ENCODE assay signal across 13 cellular contexts in genomic region chr1:21926814-21927530, GRCh38. TPM values are rescaled to one million over a fixed set of nuclear protein-coding genes. Genes with fewer than 3 reads are reported as not detected.
DNase-seq lines count a peak whose midpoint lies in the region; ATAC-seq, FAIRE-seq and TF ChIP-seq lines count a peak whose summit lies in the region.
"Had no signal": no experiment of that assay in that cellular context is flagged by ENCODE, and none has a peak within 500 bp of the region (broad histone marks: within the 10 kb centered on the region; RNA-seq: fewer than 3 reads in every experiment).

No MANE protein-coding gene starts in this region.

- H3K9me3 Mint-ChIP-seq in nephron progenitor cell, result no peaks in the 10 kb centered on the region
- H3K9me3 Mint-ChIP-seq: memory B cell had no signal

- in situ Hi-C loops in GM23248 (cut with MboI), result no loop called here

- no peaks in the 10 kb centered on the region for H4K20me1 ChIP-seq in GM23248 (ENCODE audit: insufficient read depth)
- H4K20me1 ChIP-seq in H1 (replicated peaks in 1 of 2; ENCODE audit: control insufficient read depth in 1 of 2, insufficient read depth in 2 of 2, low read length in 2 of 2), result peaks cover 4 to 13% of the 10 kb centered on the region in 2 experiments

- no peak overlapping the region for H2AK5ac ChIP-seq in H1 (ENCODE audit: low read depth, low read length)

- H3K27ac ChIP-seq in GM23248 (peak overlapping the region; percentile 98), H1 (ENCODE audit: low read depth, low read length) (no peak overlapping the region; the same call in 1 of the 2 replicates), subcutaneous abdominal adipose tissue (ENCODE audit: low read depth, low read length) (peak overlapping the region; percentile 95)

- WGBS in GM23248 (ENCODE audit: low coverage in 1 of 2, low lambda C conversion rate in 2 of 2, missing lambda C conversion rate in 2 of 2), 2 experiments, result 1 to 6% methylated on average over 8 to 11 of the region's 11 CpGs
- WGBS in H1 (ENCODE audit: extremely low coverage in 1 of 2, insufficient coverage in 1 of 2, insufficient read length in 1 of 2, insufficient replicate concordance in 2 of 2, low coverage in 1 of 2, low lambda C conversion rate in 2 of 2, missing lambda C conversion rate in 1 of 2), 2 experiments, result 84% methylated on average over 8 of the region's 11 CpGs; no CpG with 5 or more reads in 1 of the 2 experiments

- H2BK15ac ChIP-seq in H1 (ENCODE audit: low read length), result no peak overlapping the region

- H2AFZ ChIP-seq in GM23248, result no peak overlapping the region
- H2AFZ ChIP-seq in H1 (ENCODE audit: low read length), result no peak overlapping the region

- peaks cover 10% of the 10 kb centered on the region for H3K36me3 Mint-ChIP-seq in nephron progenitor cell (ENCODE audit: low read depth)
- H3K36me3 Mint-ChIP-seq: memory B cell had no signal

- POLR2A ChIA-PET in H1 (lab: Charles Lee; ENCODE audit: partially characterized antibody), result interaction anchor here (2.4 kb wide), 1 partner anchor 10 kb away, joined by 6 read pairs; no protein-coding TSS in a partner anchor

- H3K4me2 ChIP-seq in GM23248 (ENCODE audit: unreplicated experiment) (peak overlapping the region; percentile 65), H1 (ENCODE audit: insufficient read depth in 1 of 2, low read depth in 2 of 2, low read length in 2 of 2) (no peak overlapping the region)

- DNase-seq in GM23248 (peak; percentile 89), H1 (ENCODE audit: low read depth in 1 of 2, low spot score in 2 of 2) (no peak), mucosa of descending colon (peak in 2 of 3 donors; percentile 68 to 69), nephron progenitor cell (no peak), putamen (ENCODE audit: low spot score) (no peak)
- DNase-seq: activated CD4-positive, CD25-positive, alpha-beta regulatory T cell; activated naive CD4-positive, alpha-beta T cell; NCI-H1694 treated with DMSO at 0.1 percent for 48 hours; RPMI8226 had no signal

- no peak for TF ChIP-seq EP300 in H1 (IDR thresholded peaks at IDR 0.05; ENCODE audit: borderline replicate concordance in 1 of 2, low read depth in 2 of 2, low read length in 2 of 2)

- no peak for ATAC-seq in mucosa of descending colon
- no peak for ATAC-seq in GM21447 (IDR thresholded peaks at IDR 0.05; ENCODE audit: unreplicated experiment)
- ATAC-seq in HG03571 (IDR thresholded peaks at IDR 0.05; ENCODE audit: unreplicated experiment), result no peak

- FAIRE-seq in H1 (lab: Jason Lieb, UNC), result no peak

- H3K23me2 ChIP-seq in H1 (ENCODE audit: low read depth, low read length), result 0 out of 2 replicates have a peak, but pooled peaks cover 2% of the 10 kb centered on the region

- no peak overlapping the region for H2BK12ac ChIP-seq in H1 (ENCODE audit: low read depth, low read length)

- H3K4me3 ChIP-seq in GM23248 (no peak overlapping the region), H1 (ENCODE audit: extremely low read depth in 1 of 4, insufficient read depth in 2 of 4, low read depth in 3 of 4, low read length in 4 of 4) (no peak overlapping the region), mucosa of descending colon (no peak overlapping the region), subcutaneous abdominal adipose tissue (ENCODE audit: low read depth in 1 of 5, low read length in 5 of 5) (peak overlapping the region in 1 of 5 donors; percentile 6)

- H3K27me3 Mint-ChIP-seq in nephron progenitor cell (ENCODE audit: low read depth, poor library complexity), result peaks cover 2% of the 10 kb centered on the region

- H3K27me3 ChIP-seq in GM23248 (replicated peaks; ENCODE audit: insufficient read depth) (no peaks in the 10 kb centered on the region), H1 (replicated peaks in 1 of 4; ENCODE audit: control insufficient read depth in 3 of 4, extremely low read depth in 1 of 4, insufficient read depth in 3 of 4, low read length in 3 of 4) (no peaks in the 10 kb centered on the region), subcutaneous abdominal adipose tissue (ENCODE audit: control insufficient read depth in 5 of 5, insufficient read depth in 4 of 5, low read length in 5 of 5) (no peaks in the 10 kb centered on the region)

- peaks cover 70% of the 10 kb centered on the region for H3K4me1 ChIP-seq in GM23248 (ENCODE audit: insufficient read depth)
- peaks cover 3 to 27% (median 11%) of the 10 kb centered on the region in 4 experiments for H3K4me1 ChIP-seq in H1 (replicated peaks in 1 of 4; ENCODE audit: control insufficient read depth in 3 of 4, insufficient read depth in 4 of 4, low read length in 3 of 4)
- H3K4me1 ChIP-seq in mucosa of descending colon (ENCODE audit: low read depth), result peaks cover 57% of the 10 kb centered on the region
- H3K4me1 ChIP-seq in subcutaneous abdominal adipose tissue (ENCODE audit: control insufficient read depth in 5 of 5, insufficient read depth in 5 of 5, low read length in 5 of 5), result peaks cover 49 to 98% (median 88%) of the 10 kb centered on the region in 5 donors

- H3K79me2 ChIP-seq in GM23248 (ENCODE audit: insufficient read depth) (peaks cover 84% of the 10 kb centered on the region), H1 (ENCODE audit: control insufficient read depth in 1 of 2, insufficient read depth in 2 of 2, low read length in 2 of 2) (peaks cover 0 to 50% of the 10 kb centered on the region in 2 experiments; a peak in 2 of 4 replicates)

- TF ChIP-seq RAD21 in H1 (IDR thresholded peaks at IDR 0.05 in 1 of 2, conservative IDR thresholded peaks at IDR 0.05 in 1 of 2; ENCODE audit: low read depth in 2 of 2, low read length in 2 of 2), result no peak

- intact Hi-C loops in mucosa of descending colon (cut with DNase I, micrococcal nuclease), result no loop called here

- H4K91ac ChIP-seq in H1 (replicated peaks; ENCODE audit: insufficient read length, low read length), result no peak overlapping the region

- H3K4me3 Mint-ChIP-seq in nephron progenitor cell, result no peak overlapping the region
- H3K4me3 Mint-ChIP-seq: memory B cell had no signal

- H3K79me1 ChIP-seq in H1 (ENCODE audit: low read depth, low read length), result peaks cover 20% of the 10 kb centered on the region

- H3K4ac ChIP-seq in H1 (replicated peaks; ENCODE audit: insufficient read length, low read depth, low read length), result no peak overlapping the region

- TF ChIP-seq POLR2A in H1 (IDR thresholded peaks at IDR 0.05; ENCODE audit: control extremely low read depth in 1 of 2, low read depth in 2 of 2, low read length in 2 of 2), result no peak

- TF ChIP-seq CTCF in H1 (IDR thresholded peaks at IDR 0.05; ENCODE audit: control extremely low read depth in 1 of 3, insufficient read depth in 1 of 3, low read depth in 1 of 3, low read length in 3 of 3) (no peak), mucosa of descending colon (IDR thresholded peaks at IDR 0.05) (no peak), nephron progenitor cell (IDR thresholded peaks at IDR 0.05) (no peak)

- H3K14ac ChIP-seq in H1 (ENCODE audit: insufficient read length), result no peak overlapping the region

- H2BK5ac ChIP-seq in H1 (ENCODE audit: low read depth, low read length), result 0 out of 2 replicates have a peak overlapping the region, but pooled peaks have one; percentile 24

- no peaks in the 10 kb centered on the region; the same call in 1 of the 2 replicates for H3K36me3 ChIP-seq in GM23248 (ENCODE audit: low read depth)
- no peaks in the 10 kb centered on the region for H3K36me3 ChIP-seq in H1 (ENCODE audit: control insufficient read depth in 2 of 4, insufficient read depth in 4 of 4, low read length in 3 of 4)
- no peaks in the 10 kb centered on the region for H3K36me3 ChIP-seq in mucosa of descending colon (ENCODE audit: low read depth)
- H3K36me3 ChIP-seq in subcutaneous abdominal adipose tissue (ENCODE audit: control insufficient read depth in 5 of 5, insufficient read depth in 5 of 5, low read length in 5 of 5), result peaks cover 0 to 35% (median 5%) of the 10 kb centered on the region in 5 donors

- H3K9me3 ChIP-seq in GM23248 (ENCODE audit: low read depth) (no peaks in the 10 kb centered on the region), H1 (ENCODE audit: insufficient read depth in 2 of 2, low read depth in 1 of 2, low read length in 1 of 2) (no peaks in the 10 kb centered on the region), mucosa of descending colon (no peaks in the 10 kb centered on the region), subcutaneous abdominal adipose tissue (ENCODE audit: control insufficient read depth in 5 of 5, low read length in 5 of 5) (no peaks in the 10 kb centered on the region)

- no peak overlapping the region for H2BK120ac ChIP-seq in H1 (replicated peaks; ENCODE audit: low read depth, low read length)

- H3K9ac ChIP-seq in GM23248 (peak overlapping the region; percentile 80), H1 (replicated peaks in 1 of 4; ENCODE audit: extremely low read depth in 1 of 4, low read depth in 3 of 4, low read length in 3 of 4) (no peak overlapping the region), subcutaneous abdominal adipose tissue (ENCODE audit: low read length in 5 of 5) (peak overlapping the region in 2 of 5 donors; percentile 4 to 68)

- no peak overlapping the region for H4K5ac ChIP-seq in H1 (ENCODE audit: insufficient read length, low read depth, low read length)

- H3K56ac ChIP-seq in H1 (replicated peaks; ENCODE audit: insufficient read length, low read depth, low read length), result no peak overlapping the region

- H3K27ac Mint-ChIP-seq in nephron progenitor cell, result no peak overlapping the region
- H3K27ac Mint-ChIP-seq: memory B cell had no signal

- no peak overlapping the region for H2BK20ac ChIP-seq in H1 (ENCODE audit: low read length)

- H3K18ac ChIP-seq in H1 (ENCODE audit: extremely low read depth, low read length), result no peak overlapping the region

- peaks cover 75% of the 10 kb centered on the region for H3F3A ChIP-seq in GM23248 (ENCODE audit: insufficient read depth)

- CTCF ChIA-PET in H1 (lab: Charles Lee; ENCODE audit: partially characterized antibody), result interaction anchor here (0.7 kb wide), 1 partner anchor 14 kb away, joined by 3 read pairs; no protein-coding TSS in a partner anchor

- H4K8ac ChIP-seq in H1 (ENCODE audit: extremely low read depth, insufficient read depth, low read length), result no peak overlapping the region; the same call in 1 of the 2 replicates

- no peak overlapping the region for H3K23ac ChIP-seq in H1 (ENCODE audit: insufficient read length)

- no peaks in the 10 kb centered on the region for H3K9me2 ChIP-seq in GM23248 (ENCODE audit: insufficient read depth)

- H3K4me1 Mint-ChIP-seq in nephron progenitor cell, result peaks cover 86% of the 10 kb centered on the region
- H3K4me1 Mint-ChIP-seq: memory B cell had no signal

RNA-seq across cellular contexts. Expression of gene HSPG2, which starts 10.1 kb away (rescaled TPM):
- total RNA-seq in GM23248 (2014; rRNA removed; shearing (Covaris generic)), result 407 and 458 TPM in 2 replicates
- polyA plus RNA-seq in GM23248 (2016; fragmentation: Nextera tagmentation; extraction: Ambion mirVana) (123 and 126 TPM in 2 replicates), H1 (2011; rRNA removed) (17.8 and 27.7 TPM in 2 replicates)
- 108 and 111 TPM in 2 replicates for total RNA-seq in H1 (2021; fragmentation: NEBNext Ultra II Directional; extraction: Animal tissue kit (Norgen Biotek cat#: 25700))
- polyA plus RNA-seq in H1 (2011; cell fraction: cytosol; rRNA removed), result 17.0 TPM
- 113 TPM for polyA plus RNA-seq in H1 (2011; cell fraction: nucleus; rRNA removed)
- 41.0 to 91.2 TPM (median 79.8 TPM) in 4 replicates for polyA plus RNA-seq in H1 (2012, experiment 1 of 2)
- 63.7 TPM for polyA plus RNA-seq in H1 (2012, experiment 2 of 2)
- 65.5 TPM for polyA plus RNA-seq in H1 (2013, experiment 1 of 2)
- polyA plus RNA-seq in H1 (2013, experiment 2 of 2), result 40.5 TPM
- polyA minus RNA-seq in H1 (2011; rRNA and poly(A)+ RNA removed), result 27.8 and 28.3 TPM in 2 replicates
- polyA minus RNA-seq in H1 (2011; cell fraction: cytosol; rRNA and poly(A)+ RNA removed), result 68.4 TPM
- 87.7 TPM for polyA minus RNA-seq in H1 (2011; cell fraction: nucleus; rRNA and poly(A)+ RNA removed)
- 100 to 1,000 TPM; 142 to 436 (median 197) TPM for total RNA-seq in mucosa of descending colon

RNA-seq across cellular contexts. Expression of gene CELA3B, which starts 49.9 kb away (rescaled TPM):
- total RNA-seq in GM23248 (2014; rRNA removed; shearing (Covaris generic)), result not detected in 2 replicates
- polyA plus RNA-seq in GM23248 (2016; fragmentation: Nextera tagmentation; extraction: Ambion mirVana), result not detected in 2 replicates
- total RNA-seq in H1 (2021; fragmentation: NEBNext Ultra II Directional; extraction: Animal tissue kit (Norgen Biotek cat#: 25700)), result not detected in 2 replicates
- not detected in 2 replicates for polyA plus RNA-seq in H1 (2011; rRNA removed)
- polyA plus RNA-seq in H1 (2011; cell fraction: cytosol; rRNA removed), result not detected
- not detected for polyA plus RNA-seq in H1 (2011; cell fraction: nucleus; rRNA removed)
- polyA plus RNA-seq in H1 (2012, experiment 1 of 2), result not detected in 4 replicates
- not detected for polyA plus RNA-seq in H1 (2012, experiment 2 of 2)
- polyA plus RNA-seq in H1 (2013, experiment 1 of 2), result not detected
- polyA plus RNA-seq in H1 (2013, experiment 2 of 2), result not detected
- not detected in 2 replicates for polyA minus RNA-seq in H1 (2011; rRNA and poly(A)+ RNA removed)
- not detected for polyA minus RNA-seq in H1 (2011; cell fraction: cytosol; rRNA and poly(A)+ RNA removed)
- not detected for polyA minus RNA-seq in H1 (2011; cell fraction: nucleus; rRNA and poly(A)+ RNA removed)
- total RNA-seq in mucosa of descending colon, result 1 to 10 TPM in 1 of 3 donors, under 1 TPM in 2; 0.35 to 3.5 (median 0.70) TPM

Comparison
In these comparisons a context has a peak if more than half of its experiments do, and no peak if none do; other contexts are left out.
1. DNase-seq: peak in GM23248 (single experiment) and mucosa of descending colon (2 of 3); none in H1 (0 of 2), nephron progenitor cell (single experiment) and putamen (single experiment).